Comparison of ENCODE assay signal across 11 cellular contexts in genomic region chr2:67825476-67825875, GRCh38.
A peak's percentile ranks its signal among the peaks of the same experiment; 100 is the strongest.
DNase-seq lines count a peak whose midpoint lies in the region; ATAC-seq and TF ChIP-seq lines count a peak whose summit lies in the region.
"Had no signal": no experiment of that assay in that cellular context is flagged by ENCODE, and none has a peak within 500 bp of the region (broad histone marks: within the 10 kb centered on the region; RNA-seq: fewer than 3 reads in every experiment).

No MANE protein-coding gene starts in this region.

- H3K27ac Mint-ChIP-seq in HFFc6: peak overlapping the region; percentile 80
- H3K27ac Mint-ChIP-seq in immature natural killer cell: peak overlapping the region in 5 of 6 donors; percentile 14 to 81 (median 51)
- H3K27ac Mint-ChIP-seq: activated T-helper 17 cell treated with anti-CD3 and anti-CD28 coated beads, Interleukin-2, amount 50 U/mL, for 72 hours had no signal

- DNase-seq in A172 (ENCODE audit: low spot score) (peak; percentile 83), HFFc6 (peak; percentile 20), immature natural killer cell (no peak), esophagus squamous epithelium (lab: John Stamatoyannopoulos, UW) (no peak), retina (no peak)

- H3K9me3 ChIP-seq in esophagus squamous epithelium: no peaks in the 10 kb centered on the region

- H3K9me3 Mint-ChIP-seq in HFFc6 (no peaks in the 10 kb centered on the region), immature natural killer cell (no peaks in the 10 kb centered on the region)
- H3K9me3 Mint-ChIP-seq: activated T-helper 17 cell treated with anti-CD3 and anti-CD28 coated beads, Interleukin-2, amount 50 U/mL, for 72 hours had no signal

- H3K27me3 ChIP-seq in esophagus squamous epithelium: no peaks in the 10 kb centered on the region

- peak overlapping the region; percentile 41 for H3K4me3 ChIP-seq in WI38 (ENCODE audit: low read depth, low read length)
- H3K4me3 ChIP-seq in esophagus squamous epithelium: no peak overlapping the region
- H3K4me3 ChIP-seq: smooth muscle cell had no signal

- TF ChIP-seq CTCF in HFFc6 (IDR thresholded peaks at IDR 0.05): no peak
- TF ChIP-seq CTCF in WI38 (IDR thresholded peaks at IDR 0.05; ENCODE audit: low read depth, low read length): no peak
- no peak for TF ChIP-seq CTCF in esophagus squamous epithelium (IDR thresholded peaks at IDR 0.05)

- no peaks in the 10 kb centered on the region for H3K4me1 ChIP-seq in esophagus squamous epithelium

- no peak for TF ChIP-seq POLR2A in esophagus squamous epithelium (IDR thresholded peaks at IDR 0.05)

- H3K4me3 Mint-ChIP-seq in HFFc6 (peak overlapping the region; percentile 35), immature natural killer cell (peak overlapping the region in 3 of 5 donors; percentile 49 to 68 (median 57))
- H3K4me3 Mint-ChIP-seq: activated T-helper 17 cell treated with anti-CD3 and anti-CD28 coated beads, Interleukin-2, amount 50 U/mL, for 72 hours had no signal

- 0 to 9% methylated on average over 2 of the region's 2 CpGs for WGBS in esophagus squamous epithelium, 2 donors

- intact Hi-C loops in esophagus squamous epithelium (cut with DNase I): no loop called here

- H3K27ac ChIP-seq in esophagus squamous epithelium: no peak overlapping the region

- peaks cover 33% of the 10 kb centered on the region for H3K4me1 Mint-ChIP-seq in HFFc6 (ENCODE audit: low read depth)
- peaks cover 20 to 24% of the 10 kb centered on the region in 2 donors for H3K4me1 Mint-ChIP-seq in immature natural killer cell
- H3K4me1 Mint-ChIP-seq: activated T-helper 17 cell treated with anti-CD3 and anti-CD28 coated beads, Interleukin-2, amount 50 U/mL, for 72 hours had no signal

- peaks cover 3% of the 10 kb centered on the region for H3K27me3 Mint-ChIP-seq in HFFc6 (ENCODE audit: insufficient read depth)
- H3K27me3 Mint-ChIP-seq in immature natural killer cell (ENCODE audit: low read depth in 3 of 3): peaks cover 2 to 5% (median 2%) of the 10 kb centered on the region in 3 donors
- H3K27me3 Mint-ChIP-seq: activated T-helper 17 cell treated with anti-CD3 and anti-CD28 coated beads, Interleukin-2, amount 50 U/mL, for 72 hours had no signal

- H3K36me3 ChIP-seq in esophagus squamous epithelium: no peaks in the 10 kb centered on the region

- ATAC-seq in GM18502 (IDR thresholded peaks at IDR 0.05; ENCODE audit: poor library complexity, unreplicated experiment) (no peak), HG02623 (IDR thresholded peaks at IDR 0.05; ENCODE audit: unreplicated experiment) (no peak)
- ATAC-seq: activated T-helper 17 cell treated with anti-CD3 and anti-CD28 coated beads, Interleukin-2, amount 50 U/mL, for 72 hours; Panc1 had no signal

- H3K36me3 Mint-ChIP-seq in HFFc6 (ENCODE audit: low read depth): peaks cover 27% of the 10 kb centered on the region
- peaks cover 0 to 9% (median 0%) of the 10 kb centered on the region in 3 donors for H3K36me3 Mint-ChIP-seq in immature natural killer cell

Comparison
In these comparisons a context has a peak if more than half of its experiments do, and no peak if none do; other contexts are left out.
1. DNase-seq: peak in A172 (single experiment) and HFFc6 (single experiment); none in immature natural killer cell (0 of 3), esophagus squamous epithelium (single experiment) and retina (single experiment).